2 cellular contexts compared by ENCODE assay signal in the genomic region with DNA sequence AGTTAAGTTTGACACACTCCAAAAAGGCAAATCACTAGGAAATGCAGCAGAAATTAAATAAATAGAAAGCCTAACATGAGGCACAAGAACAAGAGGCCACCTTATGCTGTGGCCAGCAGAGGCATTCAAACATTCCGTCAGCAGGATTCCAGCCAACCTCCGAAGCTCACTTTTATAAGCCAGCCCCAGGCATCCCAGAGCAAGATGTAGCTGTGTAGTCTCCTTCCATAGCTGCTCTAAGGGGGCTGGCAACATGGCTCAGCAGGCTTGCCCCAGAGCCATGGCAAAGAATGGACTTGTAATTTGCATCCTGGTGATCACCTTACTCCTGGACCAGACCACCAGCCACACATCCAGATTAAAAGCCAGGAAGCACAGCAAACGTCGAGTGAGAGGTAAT.
TF ChIP-seq lines count a peak whose summit lies in the region.

A gene with protein sequence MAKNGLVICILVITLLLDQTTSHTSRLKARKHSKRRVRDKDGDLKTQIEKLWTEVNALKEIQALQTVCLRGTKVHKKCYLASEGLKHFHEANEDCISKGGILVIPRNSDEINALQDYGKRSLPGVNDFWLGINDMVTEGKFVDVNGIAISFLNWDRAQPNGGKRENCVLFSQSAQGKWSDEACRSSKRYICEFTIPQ (plus strand): TSS at position 202 of the 400 bp plus-strand sequence. CDS start 79 bp downstream, at position 281.

TF ChIP-seq in GM23338, 12 proteins besides CTCF, POLR2A, EP300 and RAD21 (continued from another document):
- TF ChIP-seq JUNB (IDR thresholded peaks at IDR 0.05; ENCODE audit: unreplicated experiment) (no peak), CREB1 (CRISPR knock-in tag; IDR thresholded peaks at IDR 0.05; ENCODE audit: low read depth) (no peak), EZH2 (IDR thresholded peaks at IDR 0.05; ENCODE audit: low read depth, unreplicated experiment) (no peak), EZH2phosphoT487 (IDR thresholded peaks at IDR 0.05; ENCODE audit: unreplicated experiment) (no peak)
- TF ChIP-seq, protein P1, sequence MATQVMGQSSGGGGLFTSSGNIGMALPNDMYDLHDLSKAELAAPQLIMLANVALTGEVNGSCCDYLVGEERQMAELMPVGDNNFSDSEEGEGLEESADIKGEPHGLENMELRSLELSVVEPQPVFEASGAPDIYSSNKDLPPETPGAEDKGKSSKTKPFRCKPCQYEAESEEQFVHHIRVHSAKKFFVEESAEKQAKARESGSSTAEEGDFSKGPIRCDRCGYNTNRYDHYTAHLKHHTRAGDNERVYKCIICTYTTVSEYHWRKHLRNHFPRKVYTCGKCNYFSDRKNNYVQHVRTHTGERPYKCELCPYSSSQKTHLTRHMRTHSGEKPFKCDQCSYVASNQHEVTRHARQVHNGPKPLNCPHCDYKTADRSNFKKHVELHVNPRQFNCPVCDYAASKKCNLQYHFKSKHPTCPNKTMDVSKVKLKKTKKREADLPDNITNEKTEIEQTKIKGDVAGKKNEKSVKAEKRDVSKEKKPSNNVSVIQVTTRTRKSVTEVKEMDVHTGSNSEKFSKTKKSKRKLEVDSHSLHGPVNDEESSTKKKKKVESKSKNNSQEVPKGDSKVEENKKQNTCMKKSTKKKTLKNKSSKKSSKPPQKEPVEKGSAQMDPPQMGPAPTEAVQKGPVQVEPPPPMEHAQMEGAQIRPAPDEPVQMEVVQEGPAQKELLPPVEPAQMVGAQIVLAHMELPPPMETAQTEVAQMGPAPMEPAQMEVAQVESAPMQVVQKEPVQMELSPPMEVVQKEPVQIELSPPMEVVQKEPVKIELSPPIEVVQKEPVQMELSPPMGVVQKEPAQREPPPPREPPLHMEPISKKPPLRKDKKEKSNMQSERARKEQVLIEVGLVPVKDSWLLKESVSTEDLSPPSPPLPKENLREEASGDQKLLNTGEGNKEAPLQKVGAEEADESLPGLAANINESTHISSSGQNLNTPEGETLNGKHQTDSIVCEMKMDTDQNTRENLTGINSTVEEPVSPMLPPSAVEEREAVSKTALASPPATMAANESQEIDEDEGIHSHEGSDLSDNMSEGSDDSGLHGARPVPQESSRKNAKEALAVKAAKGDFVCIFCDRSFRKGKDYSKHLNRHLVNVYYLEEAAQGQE (IDR thresholded peaks at IDR 0.05; ENCODE audit: unreplicated experiment), result no peak

TF ChIP-seq in WTC11, 78 proteins besides CTCF, POLR2A, EP300 and RAD21:
- TF ChIP-seq ZNF232 (CRISPR knock-in tag; IDR thresholded peaks at IDR 0.05) (no peak), ATF1 (CRISPR knock-in tag; IDR thresholded peaks at IDR 0.05) (no peak), GRHL2 (CRISPR knock-in tag; IDR thresholded peaks at IDR 0.05; ENCODE audit: insufficient replicate concordance, severe bottlenecking) (no peak), NR3C1 (CRISPR knock-in tag; conservative IDR thresholded peaks at IDR 0.05; ENCODE audit: low read depth) (no peak), ZBTB21 (CRISPR knock-in tag; IDR thresholded peaks at IDR 0.05; ENCODE audit: borderline replicate concordance) (no peak), CREB1 (CRISPR knock-in tag; IDR thresholded peaks at IDR 0.05) (no peak), IRF2 (CRISPR knock-in tag; IDR thresholded peaks at IDR 0.05; ENCODE audit: borderline replicate concordance, low read depth) (no peak), OVOL2 (CRISPR knock-in tag; IDR thresholded peaks at IDR 0.05; ENCODE audit: borderline replicate concordance) (no peak), MXD4 (CRISPR knock-in tag; IDR thresholded peaks at IDR 0.05; ENCODE audit: borderline replicate concordance) (no peak), KAT7 (CRISPR knock-in tag; IDR thresholded peaks at IDR 0.05; ENCODE audit: borderline replicate concordance) (no peak), NFE2L1 (CRISPR knock-in tag; IDR thresholded peaks at IDR 0.05) (no peak)
- TF ChIP-seq, protein P2, sequence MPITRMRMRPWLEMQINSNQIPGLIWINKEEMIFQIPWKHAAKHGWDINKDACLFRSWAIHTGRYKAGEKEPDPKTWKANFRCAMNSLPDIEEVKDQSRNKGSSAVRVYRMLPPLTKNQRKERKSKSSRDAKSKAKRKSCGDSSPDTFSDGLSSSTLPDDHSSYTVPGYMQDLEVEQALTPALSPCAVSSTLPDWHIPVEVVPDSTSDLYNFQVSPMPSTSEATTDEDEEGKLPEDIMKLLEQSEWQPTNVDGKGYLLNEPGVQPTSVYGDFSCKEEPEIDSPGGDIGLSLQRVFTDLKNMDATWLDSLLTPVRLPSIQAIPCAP (CRISPR knock-in tag; IDR thresholded peaks at IDR 0.05), result no peak
- TF ChIP-seq, protein P3, sequence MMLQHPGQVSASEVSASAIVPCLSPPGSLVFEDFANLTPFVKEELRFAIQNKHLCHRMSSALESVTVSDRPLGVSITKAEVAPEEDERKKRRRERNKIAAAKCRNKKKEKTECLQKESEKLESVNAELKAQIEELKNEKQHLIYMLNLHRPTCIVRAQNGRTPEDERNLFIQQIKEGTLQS (CRISPR knock-in tag; conservative IDR thresholded peaks at IDR 0.05), result no peak
